ENCODE assay signal across 25 cellular contexts in the genomic region with DNA sequence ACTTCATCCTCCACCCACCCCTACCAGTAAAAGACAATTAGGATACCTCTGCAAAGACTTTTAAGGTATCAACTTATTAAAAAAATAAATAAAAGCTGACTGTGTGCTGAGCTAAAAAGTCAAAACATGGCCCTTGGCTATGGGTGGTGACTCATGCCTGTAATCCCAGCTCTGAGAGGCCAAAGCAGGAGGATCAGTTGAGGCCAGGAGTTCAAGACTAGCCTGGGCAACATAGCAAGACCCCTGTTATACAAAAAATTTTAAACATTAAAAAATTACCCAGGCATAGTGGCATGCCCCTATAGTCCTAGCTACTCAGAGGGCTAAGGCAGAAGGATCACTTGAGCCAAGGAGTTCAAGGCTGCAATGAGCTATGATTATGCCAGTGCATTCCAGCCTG.
"Had no signal": no experiment of that assay in that cellular context is flagged by ENCODE, and none has a peak within 500 bp of the region (broad histone marks: within the 10 kb centered on the region; RNA-seq: fewer than 3 reads in every experiment).

No MANE protein-coding gene starts in this region.

- ATAC-seq: foreskin keratinocyte, gastroesophageal sphincter, heart left ventricle, left colon, left lung, left ventricle myocardium superior, lower lobe of right lung, mucosa of descending colon had no signal

- H3K79me2 ChIP-seq: hepatocyte had no signal

- H3K4me3 ChIP-seq: coronary artery, dorsolateral prefrontal cortex, esophagus muscularis mucosa, gastroesophageal sphincter, heart left ventricle, hepatocyte, left lung, lower lobe of right lung, mucosa of descending colon had no signal

- FAIRE-seq: colon, endothelial cell of umbilical vein, frontal cortex, kidney had no signal

- H3K36me3 ChIP-seq: esophagus muscularis mucosa, gastroesophageal sphincter, heart left ventricle, left lung, lower lobe of right lung had no signal

- H3K9me3 ChIP-seq: esophagus muscularis mucosa, gastroesophageal sphincter, heart left ventricle, left lung, lower lobe of right lung, mucosa of descending colon had no signal

- H3K4me2 ChIP-seq: hepatocyte had no signal

- H3K27ac ChIP-seq: coronary artery, esophagus muscularis mucosa, foreskin keratinocyte, gastroesophageal sphincter, heart left ventricle, hepatocyte, left lung, lower lobe of right lung had no signal

- H3K27me3 ChIP-seq: dorsolateral prefrontal cortex, esophagus muscularis mucosa, foreskin keratinocyte, gastroesophageal sphincter, heart left ventricle, hepatocyte, left lung had no signal

- DNase-seq: dermis blood vessel endothelial cell; dorsolateral prefrontal cortex; effector CD4-positive, alpha-beta T cell; effector memory CD4-positive, alpha-beta T cell; foreskin keratinocyte; heart left ventricle; hypothalamus; immature natural killer cell; islet precursor cell; kidney; kidney glomerular epithelial cell; left colon; left lung; left ventricle myocardium superior; lower lobe of right lung; mesenchymal stem cell; mucosa of descending colon; naive B cell had no signal

- H2AFZ ChIP-seq: hepatocyte had no signal
